Comparison of ENCODE assay signal across 21 cellular contexts in genomic region chr21:33562389-33562788, GRCh38.
"Had no signal": no experiment of that assay in that cellular context is flagged by ENCODE, and none has a peak within 500 bp of the region (broad histone marks: within the 10 kb centered on the region; RNA-seq: fewer than 3 reads in every experiment).

No MANE protein-coding gene starts in this region.

- H3K4me3 ChIP-seq: coronary artery, hepatocyte, lung, sigmoid colon, skin epidermis, stomach, thoracic aorta had no signal

- H3K4me3 Mint-ChIP-seq: naive thymus-derived CD4-positive, alpha-beta T cell; nephron progenitor cell had no signal

- H3K4me1 Mint-ChIP-seq: nephron progenitor cell had no signal

- H3K27me3 ChIP-seq: hepatocyte, sigmoid colon, stomach had no signal

- H3K9me3 Mint-ChIP-seq: naive thymus-derived CD4-positive, alpha-beta T cell; nephron progenitor cell had no signal

- H3K27ac ChIP-seq: coronary artery, hepatocyte, sigmoid colon, skin epidermis, stomach, thoracic aorta had no signal

- H3K9me3 ChIP-seq: sigmoid colon, stomach, thoracic aorta had no signal

- H3K27me3 Mint-ChIP-seq: naive thymus-derived CD4-positive, alpha-beta T cell had no signal

- H3K27ac Mint-ChIP-seq: nephron progenitor cell had no signal

- ATAC-seq: left cardiac atrium; left ventricle myocardium superior; naive thymus-derived CD4-positive, alpha-beta T cell had no signal

- DNase-seq: effector CD4-positive, alpha-beta T cell; foreskin melanocyte; head of caudate nucleus; kidney; left cardiac atrium; left ventricle myocardium superior; naive thymus-derived CD4-positive, alpha-beta T cell; nephron progenitor cell; posterior cingulate gyrus; sigmoid colon; stimulated activated CD4-positive, alpha-beta T cell treated with anti-CD3 and anti-CD28 coated beads, Interleukin-2, amount 100 ng/mL, for 24 hours; stimulated activated CD4-positive, alpha-beta T cell treated with anti-CD3 and anti-CD28 coated beads, Interleukin-4, amount 100 ng/mL, for 4 hours; stimulated activated naive CD4-positive, alpha-beta T cell; stomach; substantia nigra; trophoblast cell had no signal

- FAIRE-seq: kidney had no signal
